In the genomic region with DNA sequence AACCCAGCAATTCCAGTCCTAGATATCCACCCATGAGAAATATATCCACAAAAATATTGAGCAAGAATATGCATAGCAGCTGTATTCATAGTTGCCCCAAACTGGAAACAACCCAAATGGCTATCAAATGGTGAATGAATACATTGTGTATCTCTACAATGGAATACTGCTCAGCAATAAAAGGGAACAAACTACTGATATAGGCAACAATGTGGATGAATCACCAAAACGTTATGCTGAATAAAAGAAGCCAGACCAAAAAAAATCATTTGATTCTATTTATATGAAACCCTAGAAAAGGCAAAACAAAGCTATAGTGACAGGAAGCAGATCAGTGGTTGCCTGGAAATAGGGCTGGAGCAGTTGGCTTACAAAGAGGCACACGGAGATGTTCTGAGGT, we compare ENCODE assay signal across 1 cellular context.
TF ChIP-seq lines count a peak whose summit lies in the region.

No MANE protein-coding gene starts in this region.

TF ChIP-seq in SK-N-SH, 30 proteins besides CTCF, POLR2A, EP300 and RAD21 (continued from another document):
- TF ChIP-seq IRF3 (IDR thresholded peaks at IDR 0.05; ENCODE audit: low read depth, low read length), result no peak
- no peak for TF ChIP-seq GABPA (IDR thresholded peaks at IDR 0.05; ENCODE audit: low read depth)
- TF ChIP-seq FOXJ3 (CRISPR knock-in tag; IDR thresholded peaks at IDR 0.05), result no peak
- TF ChIP-seq GATA2 (CRISPR knock-in tag; IDR thresholded peaks at IDR 0.05), result no peak
TF ChIP-seq in SK-N-SH: peak in this region for 1.
